In the genomic region with DNA sequence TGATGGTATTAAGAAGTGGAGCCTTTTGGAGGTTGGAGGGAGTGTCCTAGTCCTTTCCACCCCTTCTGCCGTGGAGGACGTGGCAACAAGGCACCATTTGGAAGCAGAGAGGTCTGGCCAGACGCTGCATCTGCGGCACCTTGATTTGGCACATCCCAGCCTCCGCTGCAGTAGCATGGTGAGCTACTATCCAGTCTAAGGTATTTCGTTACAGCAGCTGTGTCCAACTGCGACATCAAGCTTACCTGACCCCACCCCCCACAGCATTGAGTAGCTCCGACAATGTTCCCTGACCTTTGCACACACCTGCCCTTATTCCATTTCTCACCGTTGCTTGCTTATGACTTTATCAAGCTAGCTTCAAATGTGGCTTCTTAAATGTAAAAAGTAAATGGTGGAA, we compare ENCODE assay signal across 19 cellular contexts. TPM values are rescaled to one million over a fixed set of nuclear protein-coding genes. Genes with fewer than 3 reads are reported as not detected.
DNase-seq lines count a peak whose midpoint lies in the region; ATAC-seq and TF ChIP-seq lines count a peak whose summit lies in the region.
"Had no signal": no experiment of that assay in that cellular context is flagged by ENCODE, and none has a peak within 500 bp of the region (broad histone marks: within the 10 kb centered on the region; RNA-seq: fewer than 3 reads in every experiment).

No MANE protein-coding gene starts in this region.

- peaks cover 4% of the 10 kb centered on the region for H3K4me1 Mint-ChIP-seq in activated T-cell treated with anti-CD3 and anti-CD28 coated beads, Interleukin-2, amount 50 U/mL, for 72 hours (ENCODE audit: low read depth)
- peaks cover under 1% of the 10 kb centered on the region for H3K4me1 Mint-ChIP-seq in activated T-cell treated with anti-CD3 and anti-CD28 coated beads, Interleukin-2, amount 50 U/mL, for 4 hours (ENCODE audit: low read depth)
- H3K4me1 Mint-ChIP-seq in type B pancreatic cell (ENCODE audit: unreplicated experiment) = peaks cover 7% of the 10 kb centered on the region

- H3K36me3 Mint-ChIP-seq in activated T-cell treated with anti-CD3 and anti-CD28 coated beads, Interleukin-2, amount 50 U/mL, for 72 hours (ENCODE audit: insufficient read depth in 2 of 2) = peaks cover 10 to 18% of the 10 kb centered on the region in 2 donors
- H3K36me3 Mint-ChIP-seq in activated T-cell treated with anti-CD3 and anti-CD28 coated beads, Interleukin-2, amount 50 U/mL, for 4 hours (ENCODE audit: insufficient read depth) = no peaks in the 10 kb centered on the region
- peaks cover 9% of the 10 kb centered on the region for H3K36me3 Mint-ChIP-seq in type B pancreatic cell
- H3K36me3 Mint-ChIP-seq: CD8-positive, alpha-beta T cell had no signal

- H3K4me3 ChIP-seq in duodenal mucosa (ENCODE audit: low read depth in 1 of 2, low read length in 2 of 2) = peak overlapping the region; percentile 30 to 42
- H3K4me3 ChIP-seq in muscle layer of duodenum (ENCODE audit: low read depth in 1 of 2, low read length in 2 of 2) = no peak overlapping the region
- H3K4me3 ChIP-seq in left ventricle myocardium inferior = no peak overlapping the region

- H3K27me3 Mint-ChIP-seq in activated T-cell treated with anti-CD3 and anti-CD28 coated beads, Interleukin-2, amount 50 U/mL, for 72 hours (ENCODE audit: low read depth) = peaks cover 22% of the 10 kb centered on the region
- peaks cover 3% of the 10 kb centered on the region for H3K27me3 Mint-ChIP-seq in activated T-cell treated with anti-CD3 and anti-CD28 coated beads, Interleukin-2, amount 50 U/mL, for 4 hours (ENCODE audit: low read depth)
- no peaks in the 10 kb centered on the region for H3K27me3 Mint-ChIP-seq in type B pancreatic cell

- H3K9me3 Mint-ChIP-seq in activated T-cell treated with anti-CD3 and anti-CD28 coated beads, Interleukin-2, amount 50 U/mL, for 72 hours = peaks cover 5 to 7% of the 10 kb centered on the region in 2 donors
- H3K9me3 Mint-ChIP-seq in activated T-cell treated with anti-CD3 and anti-CD28 coated beads, Interleukin-2, amount 50 U/mL, for 4 hours = peaks cover 23% of the 10 kb centered on the region
- H3K9me3 Mint-ChIP-seq in type B pancreatic cell = peaks cover 15% of the 10 kb centered on the region

- intact Hi-C loops in left ventricle myocardium inferior (cut with micrococcal nuclease) = no loop called here

- no peak overlapping the region for H3K27ac ChIP-seq in duodenal mucosa (ENCODE audit: low read depth, low read length)
- H3K27ac ChIP-seq in muscle layer of duodenum (ENCODE audit: low read length) = peak overlapping the region; percentile 41
- H3K27ac ChIP-seq in left ventricle myocardium inferior (replicated peaks) = no peak overlapping the region

- H3K9ac ChIP-seq in duodenal mucosa (ENCODE audit: low read depth in 1 of 2, low read length in 2 of 2) = peak overlapping the region in 1 of 2 donors; percentile 36

- no peaks in the 10 kb centered on the region for H3K36me3 ChIP-seq in duodenal mucosa (ENCODE audit: control insufficient read depth in 1 of 2, insufficient read depth in 2 of 2, low read length in 2 of 2)
- H3K36me3 ChIP-seq in muscle layer of duodenum (ENCODE audit: control insufficient read depth in 1 of 2, insufficient read depth in 2 of 2, low read length in 2 of 2) = no peaks in the 10 kb centered on the region
- no peaks in the 10 kb centered on the region for H3K36me3 ChIP-seq in left ventricle myocardium inferior

- peaks cover 34 to 36% of the 10 kb centered on the region in 2 donors for H3K4me1 ChIP-seq in duodenal mucosa (ENCODE audit: control insufficient read depth in 1 of 2, insufficient read depth in 2 of 2, low read length in 2 of 2)
- peaks cover 0 to 4% of the 10 kb centered on the region in 2 donors for H3K4me1 ChIP-seq in muscle layer of duodenum (ENCODE audit: control insufficient read depth in 1 of 2, insufficient read depth in 2 of 2, low read length in 2 of 2)
- H3K4me1 ChIP-seq in left ventricle myocardium inferior = peaks cover 14% of the 10 kb centered on the region

- TF ChIP-seq CTCF in type B pancreatic cell (conservative IDR thresholded peaks at IDR 0.05) = no peak
- no peak for TF ChIP-seq CTCF in left ventricle myocardium inferior (IDR thresholded peaks at IDR 0.05; ENCODE audit: borderline replicate concordance)

- DNase-seq in activated T-cell treated with anti-CD3 and anti-CD28 coated beads, Interleukin-2, amount 50 U/mL, for 72 hours = no peak
- no peak for DNase-seq in activated T-cell treated with anti-CD3 and anti-CD28 coated beads, Interleukin-2, amount 50 U/mL, for 4 hours
- DNase-seq in type B pancreatic cell (ENCODE audit: extremely low spot score, unreplicated experiment) (no peak), medulla oblongata (ENCODE audit: extremely low spot score) (no peak), left ventricle myocardium inferior (no peak)
- DNase-seq in stimulated activated CD4-positive, alpha-beta T cell treated with anti-CD3 and anti-CD28 coated beads, Interleukin-12 subunit alpha, Interleukin-12 subunit beta, amount 100 ng/mL, for 4 hours = no peak
- DNase-seq: AML-193; C1 segment of cervical spinal cord; CD8-positive, alpha-beta T cell; DMS79; Kasumi-1; NCI-H1694; NCI-H2081 treated with DMSO at 0.1 percent for 48 hours; NCI-H446 treated with DMSO at 0.1 percent for 48 hours; NCI-H774; NK-92 treated with Interleukin-12 subunit alpha and Interleukin-12 subunit beta, amount 100 ng/mL, for 24 hours; SIG-M5 had no signal

- H3K27ac Mint-ChIP-seq in activated T-cell treated with anti-CD3 and anti-CD28 coated beads, Interleukin-2, amount 50 U/mL, for 72 hours = peak overlapping the region; percentile 17
- H3K27ac Mint-ChIP-seq in type B pancreatic cell = peak overlapping the region; percentile 53
- H3K27ac Mint-ChIP-seq: CD8-positive, alpha-beta T cell had no signal

- peak; percentile 10 to 12 for ATAC-seq in activated T-cell treated with anti-CD3 and anti-CD28 coated beads, Interleukin-2, amount 50 U/mL, for 72 hours (replicated peaks in 1 of 2)
- ATAC-seq in activated T-cell treated with anti-CD3 and anti-CD28 coated beads, Interleukin-2, amount 50 U/mL, for 4 hours = no peak
- ATAC-seq: CD8-positive, alpha-beta T cell had no signal

- no peak overlapping the region for H3K4me3 Mint-ChIP-seq in activated T-cell treated with anti-CD3 and anti-CD28 coated beads, Interleukin-2, amount 50 U/mL, for 72 hours
- H3K4me3 Mint-ChIP-seq in activated T-cell treated with anti-CD3 and anti-CD28 coated beads, Interleukin-2, amount 50 U/mL, for 4 hours = no peak overlapping the region
- no peak overlapping the region for H3K4me3 Mint-ChIP-seq in type B pancreatic cell
- H3K4me3 Mint-ChIP-seq: CD8-positive, alpha-beta T cell had no signal

- H3K27me3 ChIP-seq in duodenal mucosa (ENCODE audit: control insufficient read depth in 1 of 2, insufficient read depth in 2 of 2, low read length in 2 of 2) (no peaks in the 10 kb centered on the region), muscle layer of duodenum (ENCODE audit: low read depth, low read length) (no peaks in the 10 kb centered on the region), left ventricle myocardium inferior (ENCODE audit: low read depth) (no peaks in the 10 kb centered on the region)

- H3K9me3 ChIP-seq in duodenal mucosa (ENCODE audit: control insufficient read depth in 1 of 2, low read length in 2 of 2) (peaks cover 0 to 7% of the 10 kb centered on the region in 2 donors), muscle layer of duodenum (ENCODE audit: control insufficient read depth in 1 of 2, low read length in 2 of 2) (no peaks in the 10 kb centered on the region), left ventricle myocardium inferior (replicated peaks) (peaks cover 15% of the 10 kb centered on the region)

RNA-seq across cellular contexts. Expression of a gene that starts 29.8 kb away (rescaled TPM):
- total RNA-seq in activated T-cell treated with anti-CD3 and anti-CD28 coated beads, Interleukin-2, amount 50 U/mL, for 72 hours = 10 to 100 TPM; 22.6 to 29.8 TPM
- 10 to 100 TPM; 22.9 to 27.8 (median 24.2) TPM for total RNA-seq in activated T-cell treated with anti-CD3 and anti-CD28 coated beads, Interleukin-2, amount 50 U/mL, for 4 hours
- total RNA-seq in type B pancreatic cell (ENCODE audit: low replicate concordance) (17.0 and 31.2 TPM in 2 replicates), left ventricle myocardium inferior (12.3 TPM)

Comparison
In these comparisons a context has a peak if more than half of its experiments do, and no peak if none do; other contexts are left out.
1. ATAC-seq: peak in activated T-cell treated with anti-CD3 and anti-CD28 coated beads, Interleukin-2, amount 50 U/mL, for 72 hours (2 of 2); none in activated T-cell treated with anti-CD3 and anti-CD28 coated beads, Interleukin-2, amount 50 U/mL, for 4 hours (0 of 2).
2. H3K4me3 ChIP-seq: peak in duodenal mucosa (2 of 2); none in muscle layer of duodenum (0 of 2) and left ventricle myocardium inferior (single experiment).